Comparison of ENCODE assay signal across 21 cellular contexts in genomic region chr9:95125652-95126051, GRCh38.
"Had no signal": no experiment of that assay in that cellular context is flagged by ENCODE, and none has a peak within 500 bp of the region (broad histone marks: within the 10 kb centered on the region; RNA-seq: fewer than 3 reads in every experiment).

No MANE protein-coding gene starts in this region.

- H3K4me3 Mint-ChIP-seq: activated naive CD8-positive, alpha-beta T cell treated with anti-CD3 and anti-CD28 coated beads, Interleukin-2, amount 10 ng/mL, durations not matched to agents 7 days and 5 days; central memory CD8-positive, alpha-beta T cell; natural killer cell treated with Interleukin-12 subunit alpha and Interleukin-12 subunit beta and Interleukin-15 and Interleukin-18, amount 100 ng/mL, for 72 hours had no signal

- DNase-seq: activated CD4-positive, alpha-beta T cell treated with anti-CD3 and anti-CD28 coated beads for 1 hour; activated CD8-positive, alpha-beta memory T cell treated with anti-CD3 and anti-CD28 coated beads for 24 hours; activated naive CD4-positive, alpha-beta T cell; activated naive CD8-positive, alpha-beta T cell treated with anti-CD3 and anti-CD28 coated beads, Interleukin-2, amount 10 ng/mL, durations not matched to agents 7 days and 5 days; cortex of kidney; heart left ventricle; left colon; lower lobe of right lung; nucleus accumbens; right lobe of liver; spleen; stimulated activated CD8-positive, alpha-beta memory T cell treated with anti-CD3 and anti-CD28 coated beads, Interleukin-4, amount 100 ng/mL, for 48 hours; stimulated activated naive CD4-positive, alpha-beta T cell; SW 1271; T-helper 2 cell; WERI-Rb-1 had no signal

- H3K36me3 Mint-ChIP-seq: natural killer cell treated with Interleukin-12 subunit alpha and Interleukin-12 subunit beta and Interleukin-15 and Interleukin-18, amount 100 ng/mL, for 72 hours had no signal

- H3K4me3 ChIP-seq: gastroesophageal sphincter, heart left ventricle, lower lobe of right lung, right lobe of liver, spleen, tibial nerve, vagina had no signal

- H3K4me1 Mint-ChIP-seq: central memory CD8-positive, alpha-beta T cell had no signal

- H3K36me3 ChIP-seq: gastroesophageal sphincter, heart left ventricle, lower lobe of right lung, tibial nerve, vagina had no signal

- H3K27ac ChIP-seq: heart left ventricle, lower lobe of right lung, right lobe of liver, spleen, WERI-Rb-1 had no signal

- H3K9me3 ChIP-seq: gastroesophageal sphincter, heart left ventricle, lower lobe of right lung, right lobe of liver, spleen, tibial nerve, vagina had no signal

- H3K9me3 Mint-ChIP-seq: activated naive CD8-positive, alpha-beta T cell treated with anti-CD3 and anti-CD28 coated beads, Interleukin-2, amount 10 ng/mL, durations not matched to agents 7 days and 5 days; central memory CD8-positive, alpha-beta T cell; natural killer cell treated with Interleukin-12 subunit alpha and Interleukin-12 subunit beta and Interleukin-15 and Interleukin-18, amount 100 ng/mL, for 72 hours had no signal

- H3K27me3 Mint-ChIP-seq: activated naive CD8-positive, alpha-beta T cell treated with anti-CD3 and anti-CD28 coated beads, Interleukin-2, amount 10 ng/mL, durations not matched to agents 7 days and 5 days; central memory CD8-positive, alpha-beta T cell; natural killer cell treated with Interleukin-12 subunit alpha and Interleukin-12 subunit beta and Interleukin-15 and Interleukin-18, amount 100 ng/mL, for 72 hours had no signal

- H3K27ac Mint-ChIP-seq: activated naive CD8-positive, alpha-beta T cell treated with anti-CD3 and anti-CD28 coated beads, Interleukin-2, amount 10 ng/mL, durations not matched to agents 7 days and 5 days; natural killer cell treated with Interleukin-12 subunit alpha and Interleukin-12 subunit beta and Interleukin-15 and Interleukin-18, amount 100 ng/mL, for 72 hours had no signal

- H3K27me3 ChIP-seq: gastroesophageal sphincter, heart left ventricle, right lobe of liver, spleen, tibial nerve, vagina had no signal
